8 cellular contexts compared by ENCODE assay signal in genomic region chr19:1849132-1849474, GRCh38. TPM values are rescaled to one million over a fixed set of nuclear protein-coding genes. Genes with fewer than 3 reads are reported as not detected.
DNase-seq lines count a peak whose midpoint lies in the region; ATAC-seq and TF ChIP-seq lines count a peak whose summit lies in the region.

No MANE protein-coding gene starts in this region.

- no peak for DNase-seq in CD4-positive, alpha-beta T cell
- DNase-seq in Karpas-422 = no peak
- no peak for DNase-seq in body of pancreas
- DNase-seq in natural killer cell = no peak
- DNase-seq in brain microvascular endothelial cell = no peak
- no peak for DNase-seq in foreskin fibroblast
- no peak for DNase-seq in GM13976 (ENCODE audit: low spot score)

- H3K27me3 ChIP-seq in CD4-positive, alpha-beta T cell (ENCODE audit: control insufficient read depth, insufficient read depth, low read length) = no peaks in the 10 kb centered on the region
- no peaks in the 10 kb centered on the region for H3K27me3 ChIP-seq in Karpas-422 (ENCODE audit: low read length)
- no peaks in the 10 kb centered on the region for H3K27me3 ChIP-seq in body of pancreas
- no peaks in the 10 kb centered on the region for H3K27me3 ChIP-seq in brain microvascular endothelial cell (replicated peaks)

- H3K4me3 Mint-ChIP-seq in CD4-positive, alpha-beta T cell = peak overlapping the region; percentile 89
- no peak overlapping the region for H3K4me3 Mint-ChIP-seq in natural killer cell

- peaks cover 57% of the 10 kb centered on the region for H3K4me1 Mint-ChIP-seq in CD4-positive, alpha-beta T cell (ENCODE audit: low read depth)
- peaks cover 30 to 51% of the 10 kb centered on the region in 2 donors for H3K4me1 Mint-ChIP-seq in natural killer cell

- WGBS in body of pancreas, 2 donors = 34 to 46% methylated on average over 5 of the region's 5 CpGs

- H3K27me3 Mint-ChIP-seq in CD4-positive, alpha-beta T cell = no peaks in the 10 kb centered on the region
- H3K27me3 Mint-ChIP-seq in natural killer cell (ENCODE audit: low read depth in 2 of 2) = no peaks in the 10 kb centered on the region

- no peak for ATAC-seq in CD4-positive, alpha-beta T cell (ENCODE audit: poor library complexity)
- ATAC-seq in body of pancreas (no peak), natural killer cell (no peak), GM18502 (IDR thresholded peaks at IDR 0.05; ENCODE audit: poor library complexity, unreplicated experiment) (no peak)

- no peak for TF ChIP-seq POLR2A in body of pancreas (IDR thresholded peaks at IDR 0.05)

- H3K9me3 ChIP-seq in CD4-positive, alpha-beta T cell (ENCODE audit: control insufficient read depth, low read length) = no peaks in the 10 kb centered on the region
- H3K9me3 ChIP-seq in Karpas-422 (ENCODE audit: low read length) = no peaks in the 10 kb centered on the region
- H3K9me3 ChIP-seq in body of pancreas = no peaks in the 10 kb centered on the region

- peak; percentile 6 for TF ChIP-seq CTCF in CD4-positive, alpha-beta T cell (IDR thresholded peaks at IDR 0.05)
- TF ChIP-seq CTCF in body of pancreas (IDR thresholded peaks at IDR 0.05) (no peak), natural killer cell (IDR thresholded peaks at IDR 0.05) (no peak), brain microvascular endothelial cell (IDR thresholded peaks at IDR 0.05; ENCODE audit: low read depth, low read length, missing control alignments) (no peak), foreskin fibroblast (IDR thresholded peaks at IDR 0.05; ENCODE audit: low read depth, low read length) (no peak), GM13976 (IDR thresholded peaks at IDR 0.05; ENCODE audit: borderline replicate concordance, control extremely low read depth, extremely low read depth, insufficient read depth, missing control alignments) (no peak)

- H3K36me3 ChIP-seq in Karpas-422 (ENCODE audit: insufficient read depth, low read length) (peaks cover 3% of the 10 kb centered on the region; the same call in 1 of the 2 replicates), body of pancreas (replicated peaks in 1 of 2; ENCODE audit: insufficient read depth in 1 of 2, low read depth in 2 of 2) (no peaks in the 10 kb centered on the region), brain microvascular endothelial cell (replicated peaks) (peaks cover 5% of the 10 kb centered on the region)

- peaks cover 22% of the 10 kb centered on the region for H3K36me3 Mint-ChIP-seq in CD4-positive, alpha-beta T cell (ENCODE audit: low read depth)
- H3K36me3 Mint-ChIP-seq in natural killer cell = no peaks in the 10 kb centered on the region

- CTCF ChIA-PET in CD4-positive, alpha-beta T cell (lab: Charles Lee) = interaction anchor here (0.7 to 1.3 kb wide), 4 partner anchors 9 to 27 kb away, joined by 3 to 5 read pairs (median 4); no protein-coding TSS in a partner anchor

- no peak overlapping the region for H2AFZ ChIP-seq in Karpas-422 (ENCODE audit: low read length)

- in situ Hi-C loops in brain microvascular endothelial cell (cut with HindIII; ENCODE audit: low pct_ligation_motif_present, low sequenced_read_pairs) (no loop called here), GM13976 (cut with MboI; ENCODE audit: low sequenced_read_pairs, unreplicated experiment) (no loop called here)

- peak overlapping the region; percentile 99 for H3K4me2 ChIP-seq in Karpas-422 (ENCODE audit: low read depth, low read length, poor library complexity, severe bottlenecking)

- intact Hi-C loops in CD4-positive, alpha-beta T cell (cut with DNase I, micrococcal nuclease) = loop anchor here in 1 of 2 experiments (2.0 kb wide), 1 partner anchor 14 kb away; the partner anchor contains the start of gene KLF16
- intact Hi-C loops in body of pancreas (cut with DNase I) (no loop called here), natural killer cell (cut with micrococcal nuclease) (no loop called here)

- H3K4me1 ChIP-seq in Karpas-422 (ENCODE audit: low read length) = peaks cover 31% of the 10 kb centered on the region
- peaks cover 50% of the 10 kb centered on the region for H3K4me1 ChIP-seq in body of pancreas

- H3K4me3 ChIP-seq in Karpas-422 (ENCODE audit: low read length) = peak overlapping the region; percentile 100; the same call in 1 of the 2 replicates
- no peak overlapping the region for H3K4me3 ChIP-seq in body of pancreas
- no peak overlapping the region for H3K4me3 ChIP-seq in brain microvascular endothelial cell (ENCODE audit: low read depth, low read length)
- H3K4me3 ChIP-seq in foreskin fibroblast (ENCODE audit: low read depth in 1 of 2, low read length in 2 of 2) = no peak overlapping the region

- H4K20me1 ChIP-seq in Karpas-422 (ENCODE audit: insufficient read depth, low read depth, low read length) = peaks cover 45% of the 10 kb centered on the region

- H3K79me2 ChIP-seq in Karpas-422 (ENCODE audit: low read length) = peaks cover 65% of the 10 kb centered on the region

- POLR2A ChIA-PET in CD4-positive, alpha-beta T cell (lab: Charles Lee) = interaction anchor here (0.9 kb wide), 1 partner anchor 596 kb away, joined by 3 read pairs; no protein-coding TSS in a partner anchor

- H3K9ac ChIP-seq in Karpas-422 (ENCODE audit: low read length) = no peak overlapping the region

- no peaks in the 10 kb centered on the region for H3K9me3 Mint-ChIP-seq in CD4-positive, alpha-beta T cell
- no peaks in the 10 kb centered on the region for H3K9me3 Mint-ChIP-seq in natural killer cell

- H3K9me2 ChIP-seq in Karpas-422 (replicated peaks; ENCODE audit: insufficient read depth, low read length) = no peaks in the 10 kb centered on the region

- H3K27ac Mint-ChIP-seq in CD4-positive, alpha-beta T cell = peak overlapping the region; percentile 93
- H3K27ac Mint-ChIP-seq in natural killer cell = peak overlapping the region; percentile 89 to 90

- peak overlapping the region; percentile 98 for H3K27ac ChIP-seq in CD4-positive, alpha-beta T cell (ENCODE audit: low read depth, low read length)
- no peak overlapping the region for H3K27ac ChIP-seq in Karpas-422 (ENCODE audit: low read length)
- peak overlapping the region in 3 of 4 donors; percentile 99 to 100 (median 100) for H3K27ac ChIP-seq in body of pancreas
- no peak overlapping the region for H3K27ac ChIP-seq in brain microvascular endothelial cell

RNA-seq across cellular contexts. Expression of gene REXO1, which starts 0.8 kb away (rescaled TPM):
- total RNA-seq in CD4-positive, alpha-beta T cell = 100 to 1,000 TPM; 106 to 114 TPM
- total RNA-seq in Karpas-422 (2014; rRNA removed; shearing (Covaris generic); ENCODE audit: low replicate concordance) = 15.7 and 16.3 TPM in 2 replicates
- total RNA-seq in body of pancreas (10 to 100 TPM; 16.6 to 19.8 TPM), natural killer cell (10 to 100 TPM; 90.7 to 91.7 (median 91.5) TPM)

RNA-seq across cellular contexts. Expression of gene KLF16, which starts 14.3 kb away (rescaled TPM):
- 10 to 100 TPM; 83.8 to 89.2 TPM for total RNA-seq in CD4-positive, alpha-beta T cell
- total RNA-seq in Karpas-422 (2014; rRNA removed; shearing (Covaris generic); ENCODE audit: low replicate concordance) = 12.8 and 13.2 TPM in 2 replicates
- 1 to 10 TPM; 2.3 to 3.6 TPM for total RNA-seq in body of pancreas
- total RNA-seq in natural killer cell = 10 to 100 TPM; 29.1 to 38.4 (median 34.8) TPM

RNA-seq across cellular contexts. Expression of gene ABHD17A, which starts 36.2 kb away (rescaled TPM):
- 100 to 1,000 TPM; 156 to 172 TPM for total RNA-seq in CD4-positive, alpha-beta T cell
- 52.5 and 110 TPM in 2 replicates for total RNA-seq in Karpas-422 (2014; rRNA removed; shearing (Covaris generic); ENCODE audit: low replicate concordance)
- 100 to 1,000 TPM in 1 of 2 donors, 10 to 100 TPM in 1; 56.8 to 100 TPM for total RNA-seq in body of pancreas
- 100 to 1,000 TPM; 554 to 652 (median 608) TPM for total RNA-seq in natural killer cell

RNA-seq across cellular contexts. Expression of gene ATP8B3, which starts 37.0 kb away (rescaled TPM):
- total RNA-seq in CD4-positive, alpha-beta T cell = 1 to 10 TPM; 2.5 to 3.2 TPM
- 1.0 and 6.0 TPM in 2 replicates for total RNA-seq in Karpas-422 (2014; rRNA removed; shearing (Covaris generic); ENCODE audit: low replicate concordance)
- total RNA-seq in body of pancreas = under 1 TPM in 1 of 2 donors, not detected in 1; 0.52 TPM
- total RNA-seq in natural killer cell = 10 to 100 TPM in 2 of 3 donors, 1 to 10 TPM in 1; 5.3 to 11.5 (median 11.2) TPM

RNA-seq across cellular contexts. Expression of gene ADAT3, which starts 56.1 kb away (rescaled TPM):
- 1 to 10 TPM; 7.9 to 8.2 TPM for total RNA-seq in CD4-positive, alpha-beta T cell
- 1.2 and 5.2 TPM in 2 replicates for total RNA-seq in Karpas-422 (2014; rRNA removed; shearing (Covaris generic); ENCODE audit: low replicate concordance)
- 10 to 100 TPM; 10.5 to 13.7 TPM for total RNA-seq in body of pancreas
- total RNA-seq in natural killer cell = 10 to 100 TPM; 13.0 to 20.9 (median 13.1) TPM

Comparison
In these comparisons a context has a peak if more than half of its experiments do, and no peak if none do; other contexts are left out.
1. H3K27ac ChIP-seq: peak in CD4-positive, alpha-beta T cell (single experiment) and body of pancreas (3 of 4); none in Karpas-422 (single experiment) and brain microvascular endothelial cell (single experiment).